1 cellular context compared by ENCODE assay signal in genomic region chr17:75549246-75550138, GRCh38.
TF ChIP-seq lines count a peak whose summit lies in the region.

No MANE protein-coding gene starts in this region.

TF ChIP-seq in HEK293, 187 proteins besides CTCF, POLR2A, EP300 and RAD21 (continued from another document):
- TF ChIP-seq ZBTB6 (tag by site-specific recombination; IDR thresholded peaks at IDR 0.05): no peak
- TF ChIP-seq SP7 (tag by site-specific recombination; IDR thresholded peaks at IDR 0.05): no peak
- no peak for TF ChIP-seq RBAK (tag by site-specific recombination; IDR thresholded peaks at IDR 0.05)
- TF ChIP-seq ZNF140 (tag by site-specific recombination; IDR thresholded peaks at IDR 0.05): no peak
- no peak for TF ChIP-seq ZNF830 (tag by site-specific recombination; IDR thresholded peaks at IDR 0.05; ENCODE audit: low read depth)
- no peak for TF ChIP-seq ZNF747 (tag by site-specific recombination; IDR thresholded peaks at IDR 0.05)
- no peak for TF ChIP-seq ZBTB1 (tag by site-specific recombination; IDR thresholded peaks at IDR 0.05)
- peak; percentile 99 for TF ChIP-seq KLF1 (tag by site-specific recombination; IDR thresholded peaks at IDR 0.05)
- peak; percentile 72 for TF ChIP-seq KLF9 (tag by site-specific recombination; IDR thresholded peaks at IDR 0.05; ENCODE audit: low read depth)
- TF ChIP-seq ZNF585B (tag by site-specific recombination; IDR thresholded peaks at IDR 0.05): no peak
